Comparison of ENCODE assay signal across 12 cellular contexts in genomic region chr4:163895369-163896005, GRCh38.
A peak's percentile ranks its signal among the peaks of the same experiment; 100 is the strongest.
DNase-seq lines count a peak whose midpoint lies in the region; ATAC-seq lines count a peak whose summit lies in the region.
"Had no signal": no experiment of that assay in that cellular context is flagged by ENCODE, and none has a peak within 500 bp of the region (broad histone marks: within the 10 kb centered on the region; RNA-seq: fewer than 3 reads in every experiment).

No MANE protein-coding gene starts in this region.

- no peaks in the 10 kb centered on the region for H3K36me3 Mint-ChIP-seq in activated T-helper 17 cell treated with anti-CD3 and anti-CD28 coated beads, Interleukin-2, amount 50 U/mL, for 72 hours (ENCODE audit: low read depth)
- H3K36me3 Mint-ChIP-seq: activated naive CD8-positive, alpha-beta T cell treated with anti-CD3 and anti-CD28 coated beads, Interleukin-2, amount 10 ng/mL, durations not matched to agents 7 days and 5 days had no signal

- H3K27ac Mint-ChIP-seq in activated T-helper 17 cell treated with anti-CD3 and anti-CD28 coated beads, Interleukin-2, amount 50 U/mL, for 72 hours = no peak overlapping the region
- H3K27ac Mint-ChIP-seq: activated naive CD8-positive, alpha-beta T cell treated with anti-CD3 and anti-CD28 coated beads, Interleukin-2, amount 10 ng/mL, durations not matched to agents 7 days and 5 days had no signal

- peaks cover 6% of the 10 kb centered on the region for H3K9me3 Mint-ChIP-seq in activated T-helper 17 cell treated with anti-CD3 and anti-CD28 coated beads, Interleukin-2, amount 50 U/mL, for 72 hours
- H3K9me3 Mint-ChIP-seq: activated naive CD8-positive, alpha-beta T cell treated with anti-CD3 and anti-CD28 coated beads, Interleukin-2, amount 10 ng/mL, durations not matched to agents 7 days and 5 days had no signal

- ATAC-seq in activated T-helper 17 cell treated with anti-CD3 and anti-CD28 coated beads, Interleukin-2, amount 50 U/mL, for 72 hours (replicated peaks) = peak; percentile 29
- no peak for ATAC-seq in HG03439 (IDR thresholded peaks at IDR 0.05; ENCODE audit: unreplicated experiment)
- ATAC-seq in GM19324 (IDR thresholded peaks at IDR 0.05; ENCODE audit: low FRiP score, unreplicated experiment) = no peak

- H3K27me3 Mint-ChIP-seq in activated T-helper 17 cell treated with anti-CD3 and anti-CD28 coated beads, Interleukin-2, amount 50 U/mL, for 72 hours = peaks cover 3% of the 10 kb centered on the region
- H3K27me3 Mint-ChIP-seq: activated naive CD8-positive, alpha-beta T cell treated with anti-CD3 and anti-CD28 coated beads, Interleukin-2, amount 10 ng/mL, durations not matched to agents 7 days and 5 days had no signal

- DNase-seq in stimulated activated CD4-positive, alpha-beta T cell treated with anti-CD3 and anti-CD28 coated beads, Interleukin-4, amount 100 ng/mL, for 24 hours = peak; percentile 11
- no peak for DNase-seq in stimulated activated CD4-positive, alpha-beta T cell treated with anti-CD3 and anti-CD28 coated beads, Interleukin-2, amount 100 ng/mL, for 48 hours
- peak; percentile 42 for DNase-seq in NCI-H524 treated with DMSO at 0.1 percent for 48 hours (lab: John Stamatoyannopoulos, UW)
- no peak for DNase-seq in COR-L47 (lab: John Stamatoyannopoulos, UW)
- no peak for DNase-seq in NCI-H2081 (lab: John Stamatoyannopoulos, UW)
- DNase-seq: activated naive CD8-positive, alpha-beta T cell treated with anti-CD3 and anti-CD28 coated beads, Interleukin-2, amount 10 ng/mL, durations not matched to agents 7 days and 5 days; C1 segment of cervical spinal cord; NCI-H446; SIG-M5 had no signal

- no peak overlapping the region for H3K4me3 Mint-ChIP-seq in activated T-helper 17 cell treated with anti-CD3 and anti-CD28 coated beads, Interleukin-2, amount 50 U/mL, for 72 hours
- H3K4me3 Mint-ChIP-seq: activated naive CD8-positive, alpha-beta T cell treated with anti-CD3 and anti-CD28 coated beads, Interleukin-2, amount 10 ng/mL, durations not matched to agents 7 days and 5 days had no signal

- H3K4me1 Mint-ChIP-seq in activated T-helper 17 cell treated with anti-CD3 and anti-CD28 coated beads, Interleukin-2, amount 50 U/mL, for 72 hours = no peaks in the 10 kb centered on the region

Comparison
In these comparisons a context has a peak if more than half of its experiments do, and no peak if none do; other contexts are left out.
1. DNase-seq: peak in stimulated activated CD4-positive, alpha-beta T cell treated with anti-CD3 and anti-CD28 coated beads, Interleukin-4, amount 100 ng/mL, for 24 hours (single experiment) and NCI-H524 treated with DMSO at 0.1 percent for 48 hours (single experiment); none in stimulated activated CD4-positive, alpha-beta T cell treated with anti-CD3 and anti-CD28 coated beads, Interleukin-2, amount 100 ng/mL, for 48 hours (0 of 2), COR-L47 (single experiment) and NCI-H2081 (0 of 2).